In the genomic region with DNA sequence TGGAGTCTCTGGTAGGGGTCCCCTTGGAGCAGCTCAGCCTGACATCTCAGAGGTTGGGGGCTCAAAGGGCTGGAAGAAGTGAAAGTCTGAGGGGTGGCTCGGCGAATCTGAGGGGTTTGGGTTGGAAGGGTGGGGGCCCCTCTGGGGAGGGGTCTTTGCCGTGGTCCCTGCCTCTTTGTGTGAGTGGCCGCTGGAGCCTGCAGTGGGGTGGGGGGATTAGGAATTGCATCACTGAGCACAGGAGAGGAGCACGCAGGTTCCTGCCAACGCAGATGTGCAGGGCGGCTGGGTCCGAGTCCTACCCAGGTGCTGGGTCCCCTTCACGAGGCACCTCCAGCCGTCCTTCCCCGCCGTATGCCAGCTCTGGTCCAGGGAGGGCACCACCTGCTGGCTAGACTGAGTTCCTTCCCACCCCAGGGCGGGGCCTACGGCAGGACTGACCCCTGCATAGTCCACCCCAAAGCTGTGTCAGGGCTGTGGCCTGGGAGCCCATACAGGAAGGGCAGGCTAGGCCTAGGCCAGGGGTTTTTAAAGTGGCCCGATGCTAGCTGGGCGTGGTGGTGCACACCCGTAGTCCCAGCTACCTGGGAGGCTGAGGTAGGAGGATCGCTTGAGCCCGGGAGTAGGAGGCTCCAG, we compare ENCODE assay signal across 9 cellular contexts. TPM values are rescaled to one million over a fixed set of nuclear protein-coding genes. Genes with fewer than 3 reads are reported as not detected.
DNase-seq lines count a peak whose midpoint lies in the region; ATAC-seq and TF ChIP-seq lines count a peak whose summit lies in the region.
"Had no signal": no experiment of that assay in that cellular context is flagged by ENCODE, and none has a peak within 500 bp of the region (broad histone marks: within the 10 kb centered on the region; RNA-seq: fewer than 3 reads in every experiment).

No MANE protein-coding gene starts in this region.

- no peaks in the 10 kb centered on the region for H3K9me3 ChIP-seq in CD4-positive, alpha-beta memory T cell (ENCODE audit: control insufficient read depth in 1 of 2, low read length in 2 of 2)
- no peaks in the 10 kb centered on the region for H3K9me3 ChIP-seq in mesenchymal stem cell (ENCODE audit: control insufficient read depth, low read length)
- no peaks in the 10 kb centered on the region for H3K9me3 ChIP-seq in ovary

- H3K27me3 Mint-ChIP-seq in CD4-positive, alpha-beta memory T cell, result no peaks in the 10 kb centered on the region
- H3K27me3 Mint-ChIP-seq in activated naive CD8-positive, alpha-beta T cell treated with anti-CD3 and anti-CD28 coated beads, Interleukin-2, amount 10 ng/mL, durations not matched to agents 7 days and 5 days, result no peaks in the 10 kb centered on the region

- 71% methylated on average over 19 of the region's 19 CpGs for WGBS in mesenchymal stem cell
- 74 to 82% (median 82%) methylated on average over 18 to 19 of the region's 19 CpGs for WGBS in ovary, 3 donors

- H2BK12ac ChIP-seq in mesenchymal stem cell (ENCODE audit: low read length in 2 of 2), result no peak overlapping the region

- intact Hi-C loops in CD4-positive, alpha-beta memory T cell (cut with micrococcal nuclease), result no loop called here
- intact Hi-C loops in ovary (cut with DNase I), result no loop called here

- no peak overlapping the region for H2AFZ ChIP-seq in mesenchymal stem cell (ENCODE audit: low read depth, low read length)

- TF ChIP-seq EP300 in ovary (IDR thresholded peaks at IDR 0.05), result no peak

- DNase-seq in CD4-positive, alpha-beta memory T cell, result peak in 1 of 5 donors; percentile 42
- peak; percentile 90 for DNase-seq in HuH-7.5 (ENCODE audit: low spot score)
- peak; percentile 47 for DNase-seq in activated naive CD8-positive, alpha-beta T cell treated with anti-CD3 and anti-CD28 coated beads, Interleukin-2, amount 10 ng/mL, durations not matched to agents 7 days and 5 days
- no peak for DNase-seq in mesenchymal stem cell
- no peak for DNase-seq in NCI-H2107 (lab: John Stamatoyannopoulos, UW)
- no peak for DNase-seq in ovary

- no peak for TF ChIP-seq CTCF in ovary (IDR thresholded peaks at IDR 0.05)

- H3K27me3 ChIP-seq in CD4-positive, alpha-beta memory T cell (ENCODE audit: insufficient read depth, low read length), result no peaks in the 10 kb centered on the region
- H3K27me3 ChIP-seq in mesenchymal stem cell (ENCODE audit: control insufficient read depth in 1 of 2, insufficient read depth in 1 of 2, low read length in 2 of 2), result peaks cover 0 to 2% of the 10 kb centered on the region in 2 experiments
- no peaks in the 10 kb centered on the region for H3K27me3 ChIP-seq in ovary

- H3K27ac ChIP-seq in CD4-positive, alpha-beta memory T cell (ENCODE audit: low read depth, low read length), result peak overlapping the region; percentile 97
- H3K27ac ChIP-seq in mesenchymal stem cell (ENCODE audit: low read length, poor library complexity, severe bottlenecking) (no peak overlapping the region), ovary (no peak overlapping the region)

- H2BK120ac ChIP-seq in mesenchymal stem cell (ENCODE audit: low read depth, low read length), result no peak overlapping the region

- H3K23ac ChIP-seq in mesenchymal stem cell (ENCODE audit: low read length in 2 of 2), result no peak overlapping the region

- CTCF ChIA-PET in CD4-positive, alpha-beta memory T cell (lab: Charles Lee; ENCODE audit: partially characterized antibody), result interaction anchor here (1.2 to 14.0 kb wide), 9 partner anchors 13 to 155 kb away, joined by 3 to 449 read pairs (median 7); a partner anchor contains a TSS

- peaks cover 9 to 60% of the 10 kb centered on the region in 2 donors for H3K36me3 Mint-ChIP-seq in CD4-positive, alpha-beta memory T cell
- H3K36me3 Mint-ChIP-seq in activated naive CD8-positive, alpha-beta T cell treated with anti-CD3 and anti-CD28 coated beads, Interleukin-2, amount 10 ng/mL, durations not matched to agents 7 days and 5 days, result peaks cover 16% of the 10 kb centered on the region

- no peak for TF ChIP-seq POLR2A in ovary (IDR thresholded peaks at IDR 0.05)

- no peak overlapping the region for H3K4me3 ChIP-seq in CD4-positive, alpha-beta memory T cell (ENCODE audit: low read length in 2 of 2)
- H3K4me3 ChIP-seq in mesenchymal stem cell (ENCODE audit: insufficient read depth in 1 of 2, low read depth in 1 of 2, low read length in 2 of 2) (no peak overlapping the region), ovary (no peak overlapping the region)

- H3K4me2 ChIP-seq in mesenchymal stem cell (ENCODE audit: low read length, poor library complexity, severe bottlenecking), result no peak overlapping the region

- peaks cover 43% of the 10 kb centered on the region for H3K36me3 ChIP-seq in CD4-positive, alpha-beta memory T cell (ENCODE audit: insufficient read depth, low read length)
- H3K36me3 ChIP-seq in mesenchymal stem cell (ENCODE audit: control insufficient read depth in 1 of 2, insufficient read depth in 2 of 2, low read depth in 1 of 2, low read length in 2 of 2) (no peaks in the 10 kb centered on the region), ovary (no peaks in the 10 kb centered on the region)

- no peak overlapping the region for H3K4ac ChIP-seq in mesenchymal stem cell (ENCODE audit: low read depth in 1 of 2, low read length in 2 of 2)

- ATAC-seq in activated naive CD8-positive, alpha-beta T cell treated with anti-CD3 and anti-CD28 coated beads, Interleukin-2, amount 10 ng/mL, durations not matched to agents 7 days and 5 days (ENCODE audit: low read depth), result no peak
- ATAC-seq in GM21528 (IDR thresholded peaks at IDR 0.05; ENCODE audit: low FRiP score, unreplicated experiment), result no peak
- ATAC-seq in HG02678 (IDR thresholded peaks at IDR 0.05; ENCODE audit: unreplicated experiment), result no peak

- H3K4me1 Mint-ChIP-seq in CD4-positive, alpha-beta memory T cell, result peaks cover 54 to 94% (median 75%) of the 10 kb centered on the region in 4 donors
- H3K4me1 Mint-ChIP-seq in activated naive CD8-positive, alpha-beta T cell treated with anti-CD3 and anti-CD28 coated beads, Interleukin-2, amount 10 ng/mL, durations not matched to agents 7 days and 5 days, result peaks cover 69% of the 10 kb centered on the region

- H3K4me1 ChIP-seq in CD4-positive, alpha-beta memory T cell (ENCODE audit: insufficient read depth, low read length), result peaks cover 95% of the 10 kb centered on the region
- H3K4me1 ChIP-seq in mesenchymal stem cell (ENCODE audit: control insufficient read depth, insufficient read depth, low read depth, low read length), result peaks cover 33% of the 10 kb centered on the region
- H3K4me1 ChIP-seq in ovary (ENCODE audit: insufficient read depth), result no peaks in the 10 kb centered on the region

- no peak overlapping the region for H3K14ac ChIP-seq in mesenchymal stem cell (ENCODE audit: low read length in 2 of 2)

- no peaks in the 10 kb centered on the region for H3K79me1 ChIP-seq in mesenchymal stem cell (replicated peaks; ENCODE audit: low read length, poor library complexity, severe bottlenecking)

- no peak overlapping the region for H2BK5ac ChIP-seq in mesenchymal stem cell (ENCODE audit: low read depth, low read length, poor library complexity, severe bottlenecking)

- POLR2A ChIA-PET in CD4-positive, alpha-beta memory T cell (lab: Charles Lee; ENCODE audit: partially characterized antibody), result interaction anchor here (0.6 to 30.3 kb wide), 5 partner anchors 6 to 178 kb away, joined by 3 to 1143 read pairs (median 324); a partner anchor contains a TSS
- POLR2A ChIA-PET in activated naive CD8-positive, alpha-beta T cell treated with anti-CD3 and anti-CD28 coated beads, Interleukin-2, amount 10 ng/mL, durations not matched to agents 7 days and 5 days (lab: Charles Lee), result interaction anchor here (0.5 to 11.5 kb wide), 6 partner anchors 12 to 84 kb away, joined by 3 to 162 read pairs (median 6); a partner anchor contains a TSS

- H3K4me3 Mint-ChIP-seq in CD4-positive, alpha-beta memory T cell, result peak overlapping the region in 3 of 8 donors; percentile 36 to 39 (median 36)
- H3K4me3 Mint-ChIP-seq in activated naive CD8-positive, alpha-beta T cell treated with anti-CD3 and anti-CD28 coated beads, Interleukin-2, amount 10 ng/mL, durations not matched to agents 7 days and 5 days, result no peak overlapping the region

- no peaks in the 10 kb centered on the region for H3K9me3 Mint-ChIP-seq in CD4-positive, alpha-beta memory T cell
- no peaks in the 10 kb centered on the region for H3K9me3 Mint-ChIP-seq in activated naive CD8-positive, alpha-beta T cell treated with anti-CD3 and anti-CD28 coated beads, Interleukin-2, amount 10 ng/mL, durations not matched to agents 7 days and 5 days

- peak overlapping the region; percentile 69 to 100 (median 91) for H3K27ac Mint-ChIP-seq in CD4-positive, alpha-beta memory T cell
- H3K27ac Mint-ChIP-seq in activated naive CD8-positive, alpha-beta T cell treated with anti-CD3 and anti-CD28 coated beads, Interleukin-2, amount 10 ng/mL, durations not matched to agents 7 days and 5 days, result peak overlapping the region; percentile 70

- H3K18ac ChIP-seq in mesenchymal stem cell (ENCODE audit: low read depth in 1 of 2, low read length in 2 of 2), result no peak overlapping the region

- H4K8ac ChIP-seq in mesenchymal stem cell (ENCODE audit: low read length), result no peak overlapping the region

- H4K91ac ChIP-seq in mesenchymal stem cell (ENCODE audit: low read length), result no peak overlapping the region

- H3K9ac ChIP-seq in mesenchymal stem cell (ENCODE audit: low read length), result peak overlapping the region; percentile 45

- H2AK5ac ChIP-seq in mesenchymal stem cell (ENCODE audit: low read length, severe bottlenecking), result no peak overlapping the region

- no peak overlapping the region for H2BK15ac ChIP-seq in mesenchymal stem cell (ENCODE audit: low read depth, poor library complexity, severe bottlenecking)

RNA-seq across cellular contexts. Expression of a gene that starts 9.9 kb away (rescaled TPM):
- 100 to 1,000 TPM; 403 to 405 TPM for total RNA-seq in CD4-positive, alpha-beta memory T cell
- 10 to 100 TPM in 1 of 2 donors, 1 to 10 TPM in 1; 8.1 to 64.4 TPM for polyA plus RNA-seq in CD4-positive, alpha-beta memory T cell
- 100 to 1,000 TPM; 408 to 411 TPM for total RNA-seq in activated naive CD8-positive, alpha-beta T cell treated with anti-CD3 and anti-CD28 coated beads, Interleukin-2, amount 10 ng/mL, durations not matched to agents 7 days and 5 days
- 0.97 TPM for polyA plus RNA-seq in mesenchymal stem cell (2013, experiment 1 of 2)
- polyA plus RNA-seq in mesenchymal stem cell (2013, experiment 2 of 2), result 0.99 TPM
- 10 to 100 TPM in 2 of 7 donors, 1 to 10 TPM in 5; 3.7 to 24.0 (median 6.1) TPM for total RNA-seq in ovary
- 1 to 10 TPM; 2.1 to 7.1 TPM for polyA plus RNA-seq in ovary

RNA-seq across cellular contexts. Expression of a gene that starts 30.3 kb away (rescaled TPM):
- under 1 TPM; 0.22 to 0.41 TPM for total RNA-seq in CD4-positive, alpha-beta memory T cell
- polyA plus RNA-seq in CD4-positive, alpha-beta memory T cell, result under 1 TPM; 0.25 to 0.49 TPM
- under 1 TPM; 0.53 to 0.65 TPM for total RNA-seq in activated naive CD8-positive, alpha-beta T cell treated with anti-CD3 and anti-CD28 coated beads, Interleukin-2, amount 10 ng/mL, durations not matched to agents 7 days and 5 days
- polyA plus RNA-seq in mesenchymal stem cell (2013, experiment 1 of 2), result not detected
- polyA plus RNA-seq in mesenchymal stem cell (2013, experiment 2 of 2), result not detected
- under 1 TPM in 1 of 7 donors, not detected in 6; 0.12 TPM for total RNA-seq in ovary
- polyA plus RNA-seq in ovary, result not detected
- total RNA-seq: dermis microvascular lymphatic vessel endothelial cell had no signal

Comparison
In these comparisons a context has a peak if more than half of its experiments do, and no peak if none do; other contexts are left out.
1. DNase-seq: peak in HuH-7.5 (single experiment) and activated naive CD8-positive, alpha-beta T cell treated with anti-CD3 and anti-CD28 coated beads, Interleukin-2, amount 10 ng/mL, durations not matched to agents 7 days and 5 days (single experiment); none in mesenchymal stem cell (single experiment), NCI-H2107 (single experiment) and ovary (0 of 5).
2. RNA of a gene that starts 9.9 kb away (total RNA-seq): 408 to 411 TPM in activated naive CD8-positive, alpha-beta T cell treated with anti-CD3 and anti-CD28 coated beads, Interleukin-2, amount 10 ng/mL, durations not matched to agents 7 days and 5 days and 403 to 405 TPM in CD4-positive, alpha-beta memory T cell; 3.7 to 24.0 TPM in ovary; every median in the first group is over 10 times any median in the second.